9 cellular contexts compared by ENCODE assay signal in genomic region chr3:123365450-123366143, GRCh38.
DNase-seq lines count a peak whose midpoint lies in the region; ATAC-seq and TF ChIP-seq lines count a peak whose summit lies in the region.
"Had no signal": no experiment of that assay in that cellular context is flagged by ENCODE, and none has a peak within 500 bp of the region (broad histone marks: within the 10 kb centered on the region; RNA-seq: fewer than 3 reads in every experiment).

No MANE protein-coding gene starts in this region.

- H3K4me3 ChIP-seq in right cardiac atrium (ENCODE audit: low read length): no peak overlapping the region

- 64% methylated on average over 6 of the region's 6 CpGs for WGBS in right cardiac atrium

- intact Hi-C loops in right cardiac atrium (cut with DNase I): no loop called here

- H3K27ac ChIP-seq in right cardiac atrium (ENCODE audit: low read length): peak overlapping the region; percentile 74

- DNase-seq in A172 (ENCODE audit: low spot score) (peak; percentile 45), HCEC 1CT (peak; percentile 37), right cardiac atrium (no peak), NCI-H2107 (lab: John Stamatoyannopoulos, UW) (no peak), NCI-H226 (no peak)
- DNase-seq: activated T-cell treated with anti-CD3 and anti-CD28 coated beads, Interleukin-2, amount 50 U/mL, for 24 hours had no signal

- ATAC-seq in SK-N-SH treated with all-trans-retinoic acid at 6 μM for 48 hours (peak; percentile 96), right cardiac atrium (peak; percentile 39 to 48), HG03354 (IDR thresholded peaks at IDR 0.05; ENCODE audit: poor library complexity, severe bottlenecking, unreplicated experiment) (no peak), GM18907 (IDR thresholded peaks at IDR 0.05; ENCODE audit: unreplicated experiment) (no peak)

- peaks cover 10% of the 10 kb centered on the region for H3K4me1 ChIP-seq in right cardiac atrium (ENCODE audit: control insufficient read depth, insufficient read depth, low read length)

- no peaks in the 10 kb centered on the region for H3K27me3 ChIP-seq in right cardiac atrium (ENCODE audit: control insufficient read depth, insufficient read depth)

- no peaks in the 10 kb centered on the region for H3K9me3 ChIP-seq in right cardiac atrium (ENCODE audit: control insufficient read depth, low read length)

TF ChIP-seq in SK-N-SH treated with all-trans-retinoic acid at 6 μM for 48 hours, 23 proteins besides CTCF, POLR2A, EP300 and RAD21:
- TF ChIP-seq ZNF565 (CRISPR knock-in tag; conservative IDR thresholded peaks at IDR 0.05; ENCODE audit: low read depth): no peak
- no peak for TF ChIP-seq ZFP3 (CRISPR knock-in tag; IDR thresholded peaks at IDR 0.05)
- no peak for TF ChIP-seq POU6F1 (CRISPR knock-in tag; IDR thresholded peaks at IDR 0.05; ENCODE audit: borderline replicate concordance, low read depth)
- TF ChIP-seq ARNTL (CRISPR knock-in tag; IDR thresholded peaks at IDR 0.05; ENCODE audit: borderline replicate concordance, low read depth): no peak
- TF ChIP-seq GLIS3 (CRISPR knock-in tag; IDR thresholded peaks at IDR 0.05): no peak

Comparison
In these comparisons a context has a peak if more than half of its experiments do, and no peak if none do; other contexts are left out.
1. DNase-seq: peak in A172 (single experiment) and HCEC 1CT (single experiment); none in right cardiac atrium (0 of 3), NCI-H2107 (single experiment) and NCI-H226 (single experiment).
2. ATAC-seq: peak in SK-N-SH treated with all-trans-retinoic acid at 6 μM for 48 hours (single experiment) and right cardiac atrium (2 of 2); none in HG03354 (single experiment) and GM18907 (single experiment).